ENCODE assay signal across 28 cellular contexts in the genomic region with DNA sequence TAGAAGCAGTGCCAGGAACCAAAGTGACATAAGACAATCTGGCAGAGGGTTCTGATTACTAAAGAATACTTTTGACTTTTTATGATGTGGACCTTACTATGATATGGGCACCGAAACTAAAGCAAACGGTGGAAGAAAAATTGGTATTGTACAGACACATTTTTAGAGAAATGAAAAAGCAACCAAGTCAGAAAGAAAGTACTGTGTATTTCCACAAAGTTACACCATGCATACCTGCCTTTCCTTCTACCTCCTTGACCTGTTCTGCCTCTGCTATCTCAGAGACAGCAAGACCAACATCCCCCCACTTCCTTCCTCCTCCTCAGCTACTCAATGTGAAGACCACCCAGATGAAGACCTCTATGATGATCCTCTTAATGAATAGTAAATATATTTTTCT.
A peak's percentile ranks its signal among the peaks of the same experiment; 100 is the strongest.
DNase-seq lines count a peak whose midpoint lies in the region; ATAC-seq and TF ChIP-seq lines count a peak whose summit lies in the region.
"Had no signal": no experiment of that assay in that cellular context is flagged by ENCODE, and none has a peak within 500 bp of the region (broad histone marks: within the 10 kb centered on the region; RNA-seq: fewer than 3 reads in every experiment).

No MANE protein-coding gene starts in this region.

- H3K4me3 Mint-ChIP-seq in activated CD4-positive, alpha-beta T cell treated with anti-CD3 and anti-CD28 coated beads, Interleukin-2, amount 10 ng/mL, durations not matched to agents 7 days and 5 days, result no peak overlapping the region
- H3K4me3 Mint-ChIP-seq in T-helper 17 cell, result no peak overlapping the region
- H3K4me3 Mint-ChIP-seq in stimulated activated memory B cell treated with anti-CD40 and anti-IgM and Interleukin-4, amounts not matched to agents 10 μg/mL and 1 μg/mL and 100 μg/mL, for 72 hours, result no peak overlapping the region
- H3K4me3 Mint-ChIP-seq: CD14-positive monocyte; CD8-positive, alpha-beta memory T cell had no signal

- no peak overlapping the region for H3K4me3 ChIP-seq in gastrocnemius medialis
- H3K4me3 ChIP-seq: MG63, PC-9, SJCRH30 had no signal

- no peaks in the 10 kb centered on the region for H3K4me1 Mint-ChIP-seq in activated CD4-positive, alpha-beta T cell treated with anti-CD3 and anti-CD28 coated beads, Interleukin-2, amount 10 ng/mL, durations not matched to agents 7 days and 5 days
- H3K4me1 Mint-ChIP-seq in T-helper 17 cell, result no peaks in the 10 kb centered on the region
- H3K4me1 Mint-ChIP-seq in stimulated activated memory B cell treated with anti-CD40 and anti-IgM and Interleukin-4, amounts not matched to agents 10 μg/mL and 1 μg/mL and 100 μg/mL, for 72 hours, result peaks cover 6% of the 10 kb centered on the region
- H3K4me1 Mint-ChIP-seq: CD8-positive, alpha-beta memory T cell had no signal

- in situ Hi-C loops in gastrocnemius medialis (cut with MboI; ENCODE audit: low sequenced_read_pairs in 4 of 4), result no loop called here

- TF ChIP-seq POLR2A in GM18505 (IDR thresholded peaks at IDR 0.05; ENCODE audit: borderline replicate concordance, extremely low read depth, insufficient read depth, insufficient read length) (no peak), gastrocnemius medialis (IDR thresholded peaks at IDR 0.05) (no peak)

- no peaks in the 10 kb centered on the region for H3K27me3 Mint-ChIP-seq in activated CD4-positive, alpha-beta T cell treated with anti-CD3 and anti-CD28 coated beads, Interleukin-2, amount 10 ng/mL, durations not matched to agents 7 days and 5 days
- H3K27me3 Mint-ChIP-seq in T-helper 17 cell, result no peaks in the 10 kb centered on the region
- no peaks in the 10 kb centered on the region for H3K27me3 Mint-ChIP-seq in stimulated activated memory B cell treated with anti-CD40 and anti-IgM and Interleukin-4, amounts not matched to agents 10 μg/mL and 1 μg/mL and 100 μg/mL, for 72 hours

- peak overlapping the region; percentile 33 for H3K27ac Mint-ChIP-seq in activated CD4-positive, alpha-beta T cell treated with anti-CD3 and anti-CD28 coated beads, Interleukin-2, amount 10 ng/mL, durations not matched to agents 7 days and 5 days
- peak overlapping the region; percentile 14 for H3K27ac Mint-ChIP-seq in T-helper 17 cell
- peak overlapping the region; percentile 17 for H3K27ac Mint-ChIP-seq in stimulated activated memory B cell treated with anti-CD40 and anti-IgM and Interleukin-4, amounts not matched to agents 10 μg/mL and 1 μg/mL and 100 μg/mL, for 72 hours
- H3K27ac Mint-ChIP-seq: CD14-positive monocyte; CD8-positive, alpha-beta memory T cell had no signal

- no peaks in the 10 kb centered on the region for H3K9me3 Mint-ChIP-seq in activated CD4-positive, alpha-beta T cell treated with anti-CD3 and anti-CD28 coated beads, Interleukin-2, amount 10 ng/mL, durations not matched to agents 7 days and 5 days
- H3K9me3 Mint-ChIP-seq in stimulated activated memory B cell treated with anti-CD40 and anti-IgM and Interleukin-4, amounts not matched to agents 10 μg/mL and 1 μg/mL and 100 μg/mL, for 72 hours, result no peaks in the 10 kb centered on the region
- H3K9me3 Mint-ChIP-seq: CD8-positive, alpha-beta memory T cell had no signal

- H3K36me3 Mint-ChIP-seq in activated CD4-positive, alpha-beta T cell treated with anti-CD3 and anti-CD28 coated beads, Interleukin-2, amount 10 ng/mL, durations not matched to agents 7 days and 5 days (ENCODE audit: low read depth), result peaks cover 45% of the 10 kb centered on the region
- H3K36me3 Mint-ChIP-seq in T-helper 17 cell (ENCODE audit: low read depth), result no peaks in the 10 kb centered on the region
- H3K36me3 Mint-ChIP-seq in stimulated activated memory B cell treated with anti-CD40 and anti-IgM and Interleukin-4, amounts not matched to agents 10 μg/mL and 1 μg/mL and 100 μg/mL, for 72 hours, result peaks cover 12% of the 10 kb centered on the region

- ATAC-seq in GM18505 (IDR thresholded peaks at IDR 0.05; ENCODE audit: unreplicated experiment) (peak; percentile 44), T-helper 17 cell (no peak), GM19452 (IDR thresholded peaks at IDR 0.05; ENCODE audit: unreplicated experiment) (no peak), gastrocnemius medialis (no peak)
- ATAC-seq in stimulated activated memory B cell treated with anti-CD40 and anti-IgM and Interleukin-4, amounts not matched to agents 10 μg/mL and 1 μg/mL and 100 μg/mL, for 72 hours, result peak; percentile 39
- ATAC-seq: Right ventricle myocardium inferior had no signal

- no peaks in the 10 kb centered on the region for H3K27me3 ChIP-seq in gastrocnemius medialis
- H3K27me3 ChIP-seq: BE2C, MG63, SJCRH30 had no signal

- TF ChIP-seq CTCF in gastrocnemius medialis (IDR thresholded peaks at IDR 0.05 in 4 of 5, conservative IDR thresholded peaks at IDR 0.05 in 1 of 5), result no peak

- H3K36me3 ChIP-seq in gastrocnemius medialis, result peaks cover 0 to 60% of the 10 kb centered on the region in 2 donors

- intact Hi-C loops in gastrocnemius medialis (cut with DNase I; ENCODE audit: low total_unique reads), result no loop called here

- H3K4me1 ChIP-seq in gastrocnemius medialis, result no peaks in the 10 kb centered on the region
- H3K4me1 ChIP-seq: BE2C, SJCRH30 had no signal

- POLR2A ChIA-PET in activated CD4-positive, alpha-beta T cell treated with anti-CD3 and anti-CD28 coated beads, Interleukin-2, amount 10 ng/mL, durations not matched to agents 7 days and 5 days (lab: Charles Lee), result no interaction called here

- DNase-seq in activated CD4-positive, alpha-beta T cell treated with anti-CD3 and anti-CD28 coated beads, Interleukin-2, amount 10 ng/mL, durations not matched to agents 7 days and 5 days, result no peak
- DNase-seq in activated CD4-positive, alpha-beta T cell treated with anti-CD3 and anti-CD28 coated beads, Interleukin-2, amount 50 U/mL, for 1 hour, result no peak
- DNase-seq in T-helper 17 cell, result no peak
- no peak for DNase-seq in gastrocnemius medialis
- DNase-seq: 8988T; ACHN; BE2C; CD8-positive, alpha-beta memory T cell; DMS79 treated with DMSO at 0.1 percent for 48 hours; GF-D8; HCEC 1CT; IMR-90; KG1; MG63; NCI-H1105 treated with DMSO at 0.1 percent for 48 hours; NCI-H1694; NCI-H2029 treated with DMSO at 0.1 percent for 48 hours; NCI-H446 treated with DMSO at 0.1 percent for 48 hours; NCI-H526; NCI-H82; NK-92 treated with Interleukin-12 subunit alpha and Interleukin-12 subunit beta, amount 100 ng/mL, for 24 hours; PC-9; SJCRH30 had no signal

- no peaks in the 10 kb centered on the region for H3K9me3 ChIP-seq in T-helper 17 cell (ENCODE audit: control insufficient read depth, low read length, poor library complexity, severe bottlenecking)
- H3K9me3 ChIP-seq in gastrocnemius medialis, result no peaks in the 10 kb centered on the region
- H3K9me3 ChIP-seq: BE2C, MG63, SJCRH30 had no signal

- H3K27ac ChIP-seq in gastrocnemius medialis, result no peak overlapping the region
- H3K27ac ChIP-seq: PC-9, SJCRH30 had no signal

- CTCF ChIA-PET in activated CD4-positive, alpha-beta T cell treated with anti-CD3 and anti-CD28 coated beads, Interleukin-2, amount 10 ng/mL, durations not matched to agents 7 days and 5 days (lab: Charles Lee), result interaction anchor here (1.2 kb wide), 1 partner anchor 17 kb away, joined by 4 read pairs; no protein-coding TSS in a partner anchor

Comparison
In these comparisons a context has a peak if more than half of its experiments do, and no peak if none do; other contexts are left out.
1. ATAC-seq: peak in GM18505 (single experiment) and stimulated activated memory B cell treated with anti-CD40 and anti-IgM and Interleukin-4, amounts not matched to agents 10 μg/mL and 1 μg/mL and 100 μg/mL, for 72 hours (single experiment); none in T-helper 17 cell (single experiment), GM19452 (single experiment) and gastrocnemius medialis (0 of 2).
2. Peak in every context shown above with its lines, with median percentiles within 50 percentile points of each other: H3K27ac Mint-ChIP-seq.